ENCODE assay signal across 9 cellular contexts in the genomic region with DNA sequence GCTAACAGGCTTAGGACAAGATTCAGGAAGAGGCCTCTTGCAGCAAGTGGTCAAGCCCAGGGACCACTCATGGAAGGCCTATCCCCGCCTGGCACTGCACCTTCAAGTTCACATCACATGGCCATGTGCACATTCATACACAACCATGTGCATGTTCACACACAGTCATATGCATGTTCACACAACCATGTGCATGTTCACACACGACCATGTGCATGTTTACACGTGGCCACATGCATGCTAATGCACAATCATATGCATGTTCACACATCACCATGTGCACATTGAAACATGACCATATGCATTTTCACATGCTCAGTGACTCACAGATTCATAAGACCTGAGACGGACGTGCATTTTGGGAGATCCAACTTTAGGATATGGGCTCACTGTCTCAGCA. TPM values are rescaled to one million over a fixed set of nuclear protein-coding genes. Genes with fewer than 3 reads are reported as not detected.
"Had no signal": no experiment of that assay in that cellular context is flagged by ENCODE, and none has a peak within 500 bp of the region (broad histone marks: within the 10 kb centered on the region; RNA-seq: fewer than 3 reads in every experiment).

No MANE protein-coding gene starts in this region.

- H3K27ac ChIP-seq: GM23248, HL-60 had no signal

- H3K9ac ChIP-seq: GM23248 had no signal

- DNase-seq: GM23248, H9, HCEC 1CT, IMR-90, KG1 had no signal

- H3K4me3 ChIP-seq: GM23248, K562 had no signal

- FAIRE-seq: H1, H54, K562 had no signal

- H3K27ac Mint-ChIP-seq: H9 had no signal

- H2AFZ ChIP-seq: GM23248 had no signal

- H3K4me3 Mint-ChIP-seq: H9 had no signal

RNA-seq across cellular contexts. Expression of gene GAB4, which starts 48.0 kb away (rescaled TPM):
- total RNA-seq: GM23248, H9, IMR-90 had no signal
- polyA plus RNA-seq: GM23248, IMR-90 had no signal
